3 cellular contexts compared by ENCODE assay signal in the genomic region with DNA sequence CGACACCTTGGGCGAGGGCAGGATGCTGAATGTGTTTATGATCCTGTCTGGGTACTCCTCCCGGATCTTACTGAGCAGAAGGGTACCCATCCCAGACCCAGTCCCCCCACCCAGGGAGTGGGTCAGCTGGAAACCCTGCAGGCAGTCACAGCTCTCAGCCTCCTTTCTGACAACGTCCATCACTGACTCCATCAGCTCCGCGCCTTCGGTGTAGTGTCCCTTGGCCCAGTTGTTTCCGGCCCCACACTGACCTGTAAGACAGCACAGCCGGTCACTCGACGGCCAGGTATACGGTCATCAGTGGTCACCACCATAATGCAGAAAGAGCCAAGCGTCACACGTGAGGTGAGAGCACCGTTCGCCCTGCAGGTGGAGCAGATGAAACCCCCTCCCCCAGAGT. TPM values are rescaled to one million over a fixed set of nuclear protein-coding genes. Genes with fewer than 3 reads are reported as not detected.
"Had no signal": no experiment of that assay in that cellular context is flagged by ENCODE, and none has a peak within 500 bp of the region (broad histone marks: within the 10 kb centered on the region; RNA-seq: fewer than 3 reads in every experiment).

No MANE protein-coding gene starts in this region.

RNA-seq across cellular contexts. Expression of a gene that starts 1.2 kb away (rescaled TPM):
- total RNA-seq: LHCN-M2, MCF 10A, NCI-H460 had no signal
